8 cellular contexts compared by ENCODE assay signal in genomic region chr7:54773472-54774399, GRCh38. TPM values are rescaled to one million over a fixed set of nuclear protein-coding genes. Genes with fewer than 3 reads are reported as not detected.
DNase-seq lines count a peak whose midpoint lies in the region; ATAC-seq and TF ChIP-seq lines count a peak whose summit lies in the region.

No MANE protein-coding gene starts in this region.

- no peak overlapping the region for H3K27ac ChIP-seq in HUES64 (ENCODE audit: low read depth, low read length)
- peak overlapping the region in 1 of 4 donors; percentile 16 for H3K27ac ChIP-seq in esophagus muscularis mucosa (replicated peaks in 1 of 4)

- peaks cover 0 to 15% (median 6%) of the 10 kb centered on the region in 3 donors for H3K36me3 Mint-ChIP-seq in naive thymus-derived CD8-positive, alpha-beta T cell

- POLR2A ChIA-PET in naive thymus-derived CD8-positive, alpha-beta T cell (lab: Charles Lee), result interaction anchor here (1.4 kb wide), 1 partner anchor 15 kb away, joined by 6 read pairs; the partner anchor contains the start of gene SEC61G

- peaks cover 4 to 28% (median 16%) of the 10 kb centered on the region in 9 donors for H3K9me3 Mint-ChIP-seq in naive thymus-derived CD8-positive, alpha-beta T cell

- TF ChIP-seq POLR2A in esophagus muscularis mucosa (IDR thresholded peaks at IDR 0.05; ENCODE audit: low read depth), result no peak

- H3K27me3 ChIP-seq in HUES64 (ENCODE audit: insufficient read depth, low read length), result no peaks in the 10 kb centered on the region
- H3K27me3 ChIP-seq in NT2/D1 (ENCODE audit: insufficient read depth, insufficient read length), result no peaks in the 10 kb centered on the region
- H3K27me3 ChIP-seq in esophagus muscularis mucosa, result peaks cover 0 to 9% (median 0%) of the 10 kb centered on the region in 4 donors

- DNase-seq in COLO668 (lab: John Stamatoyannopoulos, UW; ENCODE audit: unreplicated experiment), result peak; percentile 76
- DNase-seq in NT2/D1 (ENCODE audit: low read depth, low spot score), result peak; percentile 94
- DNase-seq in activated T-cell treated with anti-CD3 and anti-CD28 coated beads, Interleukin-2, amount 50 U/mL, for 1 hour, result peak; percentile 62
- no peak for DNase-seq in esophagus muscularis mucosa (ENCODE audit: extremely low spot score)
- DNase-seq in naive thymus-derived CD8-positive, alpha-beta T cell, result peak; percentile 19 to 74 (median 48)
- DNase-seq in stimulated activated naive CD4-positive, alpha-beta T cell treated with Interleukin-2 at 50 U/mL for 16 hours (lab: John Stamatoyannopoulos, UW), result peak; percentile 43

- H3K4me1 ChIP-seq in HUES64 (ENCODE audit: insufficient read depth, low read length) (no peaks in the 10 kb centered on the region), NT2/D1 (ENCODE audit: insufficient read depth, insufficient read length) (no peaks in the 10 kb centered on the region), esophagus muscularis mucosa (peaks cover 0 to 8% (median 6%) of the 10 kb centered on the region in 4 donors)

- TF ChIP-seq CTCF in esophagus muscularis mucosa (IDR thresholded peaks at IDR 0.05), result peak; percentile 71 to 88 (median 85)

- H3K27me3 Mint-ChIP-seq in naive thymus-derived CD8-positive, alpha-beta T cell, result peaks cover 11 to 36% (median 27%) of the 10 kb centered on the region in 5 donors

- peak overlapping the region in 8 of 10 donors; percentile 7 to 88 (median 64) for H3K27ac Mint-ChIP-seq in naive thymus-derived CD8-positive, alpha-beta T cell

- H3K36me3 ChIP-seq in HUES64 (ENCODE audit: insufficient read depth, low read length) (no peaks in the 10 kb centered on the region), NT2/D1 (ENCODE audit: insufficient read depth, insufficient read length, low read length) (no peaks in the 10 kb centered on the region), esophagus muscularis mucosa (no peaks in the 10 kb centered on the region)

- intact Hi-C loops in esophagus muscularis mucosa (cut with DNase I), result loop anchor here (1.0 to 10.0 kb wide), 3 partner anchors 64 to 591 kb away; partner anchors contain the start of gene LANCL2

- TF ChIP-seq EP300 in esophagus muscularis mucosa (IDR thresholded peaks at IDR 0.05), result no peak

- 22% methylated on average over 15 of the region's 18 CpGs for WGBS in HUES64
- 21% methylated on average over 18 of the region's 18 CpGs for WGBS in esophagus muscularis mucosa

- peaks cover 1 to 8% (median 5%) of the 10 kb centered on the region in 4 donors for H3K4me1 Mint-ChIP-seq in naive thymus-derived CD8-positive, alpha-beta T cell

- H3K4me3 ChIP-seq in HUES64 (ENCODE audit: low read length), result peak overlapping the region; percentile 28; the same call in 1 of the 2 replicates
- no peak overlapping the region for H3K4me3 ChIP-seq in NT2/D1 (ENCODE audit: insufficient read length, low read depth)
- H3K4me3 ChIP-seq in esophagus muscularis mucosa, result peak overlapping the region; percentile 35 to 54 (median 40)

- H3K9ac ChIP-seq in HUES64 (ENCODE audit: low read depth, low read length) (no peak overlapping the region), NT2/D1 (ENCODE audit: insufficient read length, low read depth) (no peak overlapping the region)

- peak; percentile 71 for ATAC-seq in GM21367 (IDR thresholded peaks at IDR 0.05; ENCODE audit: unreplicated experiment)
- peak; percentile 88 to 89 for ATAC-seq in naive thymus-derived CD8-positive, alpha-beta T cell

- H3K9me3 ChIP-seq in HUES64 (ENCODE audit: insufficient read depth, low read depth, low read length) (peaks cover 9% of the 10 kb centered on the region; the same call in 1 of the 2 replicates), NT2/D1 (ENCODE audit: insufficient read depth, low read length) (peaks cover 28% of the 10 kb centered on the region; the same call in 1 of the 2 replicates), esophagus muscularis mucosa (no peaks in the 10 kb centered on the region)

- H3K4me3 Mint-ChIP-seq in naive thymus-derived CD8-positive, alpha-beta T cell, result peak overlapping the region; percentile 64 to 87 (median 81)

RNA-seq across cellular contexts. Expression of gene SEC61G, which starts 14.7 kb away (rescaled TPM):
- polyA plus RNA-seq in HUES64 (2013, experiment 1 of 2), result 239 TPM
- polyA plus RNA-seq in HUES64 (2013, experiment 2 of 2), result 254 TPM
- 100 to 1,000 TPM in 2 of 4 donors, 10 to 100 TPM in 2; 85.6 to 242 (median 148) TPM for total RNA-seq in esophagus muscularis mucosa
- 10 to 100 TPM; 39.3 to 46.9 TPM for total RNA-seq in naive thymus-derived CD8-positive, alpha-beta T cell
- polyA plus RNA-seq in naive thymus-derived CD8-positive, alpha-beta T cell, result 100 to 1,000 TPM; 195 to 286 (median 235) TPM
